ENCODE assay signal across 12 cellular contexts in the genomic region with DNA sequence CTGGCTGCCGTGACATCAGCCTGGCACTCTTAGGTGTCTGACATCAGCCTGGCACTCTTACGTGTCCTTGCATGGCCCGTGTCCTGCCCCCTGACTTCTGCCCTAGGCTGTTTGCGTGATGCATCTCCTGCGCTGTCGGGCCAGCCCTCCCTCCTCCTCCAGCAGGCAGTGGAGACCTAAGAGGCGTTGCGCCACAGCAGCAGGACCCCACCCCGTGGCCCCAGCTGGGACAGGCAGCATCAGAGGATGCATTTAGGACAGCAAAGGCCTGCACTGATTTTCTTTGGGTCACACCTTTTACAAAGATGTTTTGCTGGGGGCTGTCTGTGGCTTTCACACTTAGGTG.
"Had no signal": no experiment of that assay in that cellular context is flagged by ENCODE, and none has a peak within 500 bp of the region (broad histone marks: within the 10 kb centered on the region; RNA-seq: fewer than 3 reads in every experiment).

No MANE protein-coding gene starts in this region.

- H3K27me3 ChIP-seq: neutrophil, thyroid gland had no signal

- H3K9ac ChIP-seq: parathyroid adenoma had no signal

- H3K36me3 ChIP-seq: neutrophil, thyroid gland had no signal

- H3K79me2 ChIP-seq: parathyroid adenoma had no signal

- ATAC-seq: esophagus mucosa; left lobe of liver; naive thymus-derived CD8-positive, alpha-beta T cell had no signal

- H3K4me1 ChIP-seq: parathyroid adenoma, thyroid gland had no signal

- DNase-seq: activated CD4-positive, alpha-beta T cell treated with anti-CD3 and anti-CD28 coated beads, Interleukin-2, amount 50 U/mL, for 48 hours; effector CD4-positive, alpha-beta T cell; naive thymus-derived CD8-positive, alpha-beta T cell; stimulated activated naive CD4-positive, alpha-beta T cell; SW 1271; T-helper 2 cell; thyroid gland had no signal

- H3K27ac ChIP-seq: neutrophil, parathyroid adenoma, thyroid gland had no signal

- H2AFZ ChIP-seq: parathyroid adenoma had no signal

- FAIRE-seq: bronchial epithelial cell had no signal

- H3K9me3 ChIP-seq: neutrophil, thyroid gland had no signal

- H3K4me3 ChIP-seq: thyroid gland had no signal
